8 cellular contexts compared by ENCODE assay signal in genomic region chr5:107486489-107486888, GRCh38.
DNase-seq lines count a peak whose midpoint lies in the region; ATAC-seq and TF ChIP-seq lines count a peak whose summit lies in the region.

No MANE protein-coding gene starts in this region.

- WGBS in gastroesophageal sphincter (ENCODE audit: low coverage in 1 of 2), 2 donors: 78 to 83% methylated on average over 2 of the region's 2 CpGs

- peak overlapping the region; percentile 45 for H3K4me3 Mint-ChIP-seq in natural killer cell

- TF ChIP-seq EP300 in gastroesophageal sphincter (IDR thresholded peaks at IDR 0.05): no peak

- no peak overlapping the region for H3K27ac ChIP-seq in gastroesophageal sphincter

- ATAC-seq in HG03159 (IDR thresholded peaks at IDR 0.05; ENCODE audit: unreplicated experiment): peak; percentile 68
- peak; percentile 92 to 99 (median 95) for ATAC-seq in natural killer cell
- no peak for ATAC-seq in gastroesophageal sphincter

- H3K27me3 Mint-ChIP-seq in natural killer cell (ENCODE audit: low read depth in 2 of 2): no peaks in the 10 kb centered on the region

- no peaks in the 10 kb centered on the region for H3K27me3 ChIP-seq in gastroesophageal sphincter

- peak overlapping the region; percentile 88 to 98 for H3K27ac Mint-ChIP-seq in natural killer cell

- TF ChIP-seq POLR2A in gastroesophageal sphincter (IDR thresholded peaks at IDR 0.05): no peak

- no peaks in the 10 kb centered on the region for H3K36me3 ChIP-seq in gastroesophageal sphincter

- DNase-seq in activated CD4-positive, alpha-beta T cell treated with anti-CD3 and anti-CD28 coated beads for 24 hours (ENCODE audit: low read depth in 2 of 2): peak; percentile 6 to 33
- no peak for DNase-seq in activated CD4-positive, alpha-beta T cell treated with anti-CD3 and anti-CD28 coated beads for 1 hour
- DNase-seq in activated CD4-positive, alpha-beta T cell treated with anti-CD3 and anti-CD28 coated beads, Interleukin-2, amount 50 U/mL, for 4 hours: peak; percentile 15 to 31
- DNase-seq in natural killer cell (peak; percentile 47), NCI-H1694 treated with DMSO at 0.1 percent for 48 hours (lab: John Stamatoyannopoulos, UW) (no peak), dedifferentiated amniotic fluid mesenchymal stem cell (ENCODE audit: extremely low spot score) (no peak)

- H3K4me1 ChIP-seq in gastroesophageal sphincter: no peaks in the 10 kb centered on the region

- peaks cover 6% of the 10 kb centered on the region for H3K36me3 Mint-ChIP-seq in natural killer cell

- H3K9me3 ChIP-seq in gastroesophageal sphincter: no peaks in the 10 kb centered on the region

- no peak for TF ChIP-seq CTCF in natural killer cell (IDR thresholded peaks at IDR 0.05)
- TF ChIP-seq CTCF in gastroesophageal sphincter (IDR thresholded peaks at IDR 0.05): no peak

- intact Hi-C loops in natural killer cell (cut with micrococcal nuclease): loop anchor here (1.0 to 2.0 kb wide), 5 partner anchors 9 to 97 kb away; no protein-coding TSS in a partner anchor

- H3K9me3 Mint-ChIP-seq in natural killer cell: peaks cover 0 to 6% of the 10 kb centered on the region in 2 donors

- peaks cover 43 to 55% of the 10 kb centered on the region in 2 donors for H3K4me1 Mint-ChIP-seq in natural killer cell

- no peak overlapping the region for H3K4me3 ChIP-seq in gastroesophageal sphincter

Comparison
In these comparisons a context has a peak if more than half of its experiments do, and no peak if none do; other contexts are left out.
1. DNase-seq: peak in activated CD4-positive, alpha-beta T cell treated with anti-CD3 and anti-CD28 coated beads for 24 hours (2 of 2), activated CD4-positive, alpha-beta T cell treated with anti-CD3 and anti-CD28 coated beads, Interleukin-2, amount 50 U/mL, for 4 hours (2 of 2) and natural killer cell (single experiment); none in activated CD4-positive, alpha-beta T cell treated with anti-CD3 and anti-CD28 coated beads for 1 hour (single experiment), NCI-H1694 treated with DMSO at 0.1 percent for 48 hours (single experiment) and dedifferentiated amniotic fluid mesenchymal stem cell (single experiment).